ENCODE assay signal across 8 cellular contexts in the genomic region with DNA sequence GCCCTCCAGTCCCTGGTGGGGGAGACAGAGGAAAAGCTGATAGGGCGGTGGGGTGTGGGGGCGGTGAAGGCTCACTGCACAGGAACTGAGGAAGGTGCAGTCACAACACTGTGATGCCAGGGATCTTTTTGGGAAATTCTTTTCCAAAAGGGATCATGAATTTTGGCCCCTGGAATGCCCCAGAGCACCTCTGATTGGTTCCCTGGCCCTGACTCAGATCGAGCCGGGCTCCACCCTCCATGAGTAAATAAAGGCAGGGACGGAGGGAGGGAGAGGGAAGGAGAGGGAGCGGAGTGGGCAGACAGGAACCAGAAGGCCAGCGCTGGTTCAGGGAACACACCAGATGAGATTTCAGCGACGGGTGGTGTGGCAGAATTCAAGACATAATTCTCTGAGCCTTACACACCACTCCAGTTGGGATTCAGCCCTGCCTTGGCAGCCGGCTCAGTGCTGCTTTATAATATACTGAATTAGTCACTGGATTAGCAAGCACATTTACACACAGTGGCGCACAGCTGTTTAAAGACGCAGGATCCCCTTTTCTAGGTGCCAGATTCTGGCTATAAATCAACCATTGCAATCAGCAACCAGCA.
DNase-seq lines count a peak whose midpoint lies in the region; ATAC-seq, FAIRE-seq and TF ChIP-seq lines count a peak whose summit lies in the region.

No MANE protein-coding gene starts in this region.

- no peak for ATAC-seq in HG03378 (IDR thresholded peaks at IDR 0.05; ENCODE audit: unreplicated experiment)

- peak overlapping the region; percentile 98 for H3K27ac Mint-ChIP-seq in activated T-helper 1 cell treated with anti-CD3 and anti-CD28 coated beads, Interleukin-12 subunit alpha, Interleukin-12 subunit beta, Interleukin-2, Interleukin-4 antibody, amounts not matched to agents 30 ng/mL and 10 ng/mL and 1 ng/mL, durations not matched to agents 14 hours and 24 hours and 36 hours

- peaks cover 100% of the 10 kb centered on the region for H3K4me1 Mint-ChIP-seq in activated T-helper 1 cell treated with anti-CD3 and anti-CD28 coated beads, Interleukin-12 subunit alpha, Interleukin-12 subunit beta, Interleukin-2, Interleukin-4 antibody, amounts not matched to agents 30 ng/mL and 10 ng/mL and 1 ng/mL, durations not matched to agents 14 hours and 24 hours and 36 hours (ENCODE audit: low read depth)

- TF ChIP-seq CTCF in D721Med (IDR thresholded peaks at IDR 0.05; ENCODE audit: insufficient read depth, missing control alignments) = no peak

- H3K9me3 Mint-ChIP-seq in activated T-helper 1 cell treated with anti-CD3 and anti-CD28 coated beads, Interleukin-12 subunit alpha, Interleukin-12 subunit beta, Interleukin-2, Interleukin-4 antibody, amounts not matched to agents 30 ng/mL and 10 ng/mL and 1 ng/mL, durations not matched to agents 14 hours and 24 hours and 36 hours = no peaks in the 10 kb centered on the region

- peak; percentile 79 for DNase-seq in DMS 273 (lab: John Stamatoyannopoulos, UW; ENCODE audit: unreplicated experiment)
- DNase-seq in M059J (ENCODE audit: low read depth) = peak; percentile 95
- DNase-seq in activated T-helper 1 cell treated with anti-CD3 and anti-CD28 coated beads, Interleukin-12 subunit alpha, Interleukin-12 subunit beta, Interleukin-2, Interleukin-4 antibody, amounts not matched to agents 30 ng/mL and 10 ng/mL and 1 ng/mL, durations not matched to agents 14 hours and 24 hours and 36 hours (ENCODE audit: low spot score) = no peak
- peak; percentile 76 for DNase-seq in foreskin melanocyte
- peak; percentile 97 for DNase-seq in posterior vena cava (ENCODE audit: low spot score)
- no peak for DNase-seq in ecto neural progenitor cell (ENCODE audit: low spot score)
- DNase-seq in D721Med (ENCODE audit: insufficient read length, low spot score) = no peak

- H3K4me3 Mint-ChIP-seq in activated T-helper 1 cell treated with anti-CD3 and anti-CD28 coated beads, Interleukin-12 subunit alpha, Interleukin-12 subunit beta, Interleukin-2, Interleukin-4 antibody, amounts not matched to agents 30 ng/mL and 10 ng/mL and 1 ng/mL, durations not matched to agents 14 hours and 24 hours and 36 hours = peak overlapping the region; percentile 96

- no peak for FAIRE-seq in D721Med (lab: Jason Lieb, UNC)

- peaks cover 1% of the 10 kb centered on the region for H3K27me3 Mint-ChIP-seq in activated T-helper 1 cell treated with anti-CD3 and anti-CD28 coated beads, Interleukin-12 subunit alpha, Interleukin-12 subunit beta, Interleukin-2, Interleukin-4 antibody, amounts not matched to agents 30 ng/mL and 10 ng/mL and 1 ng/mL, durations not matched to agents 14 hours and 24 hours and 36 hours (ENCODE audit: insufficient read depth)

- intact Hi-C loops in activated T-helper 1 cell treated with anti-CD3 and anti-CD28 coated beads, Interleukin-12 subunit alpha, Interleukin-12 subunit beta, Interleukin-2, Interleukin-4 antibody, amounts not matched to agents 30 ng/mL and 10 ng/mL and 1 ng/mL, durations not matched to agents 14 hours and 24 hours and 36 hours (cut with micrococcal nuclease) = loop anchor here (1.0 to 2.0 kb wide), 2 partner anchors 13 to 336 kb away; no protein-coding TSS in a partner anchor
- intact Hi-C loops in posterior vena cava (cut with DNase I) = no loop called here

- peaks cover 78% of the 10 kb centered on the region for H3K36me3 Mint-ChIP-seq in activated T-helper 1 cell treated with anti-CD3 and anti-CD28 coated beads, Interleukin-12 subunit alpha, Interleukin-12 subunit beta, Interleukin-2, Interleukin-4 antibody, amounts not matched to agents 30 ng/mL and 10 ng/mL and 1 ng/mL, durations not matched to agents 14 hours and 24 hours and 36 hours (ENCODE audit: low read depth)

Comparison
In these comparisons a context has a peak if more than half of its experiments do, and no peak if none do; other contexts are left out.
1. DNase-seq: peak in DMS 273 (single experiment), M059J (single experiment), foreskin melanocyte (single experiment) and posterior vena cava (single experiment); none in activated T-helper 1 cell treated with anti-CD3 and anti-CD28 coated beads, Interleukin-12 subunit alpha, Interleukin-12 subunit beta, Interleukin-2, Interleukin-4 antibody, amounts not matched to agents 30 ng/mL and 10 ng/mL and 1 ng/mL, durations not matched to agents 14 hours and 24 hours and 36 hours (single experiment), ecto neural progenitor cell (single experiment) and D721Med (single experiment).